In genomic region chr19:57688011-57688763, GRCh38 we compare ENCODE assay signal across 1 cellular context.
TF ChIP-seq lines count a peak whose summit lies in the region.

No MANE protein-coding gene starts in this region.

TF ChIP-seq in liver, 16 proteins besides CTCF, POLR2A, EP300 and RAD21 (continued from another document):
- TF ChIP-seq REST (IDR thresholded peaks at IDR 0.05) (no peak), HNF4A (conservative IDR thresholded peaks at IDR 0.05) (no peak), TAF1 (conservative IDR thresholded peaks at IDR 0.05) (no peak), FOXA1 (IDR thresholded peaks at IDR 0.05) (no peak), SP1 (IDR thresholded peaks at IDR 0.05) (no peak), RXRA (IDR thresholded peaks at IDR 0.05) (no peak), YY1 (IDR thresholded peaks at IDR 0.05) (no peak), JUND (IDR thresholded peaks at IDR 0.05) (no peak), ZBTB33 (IDR thresholded peaks at IDR 0.05) (no peak), HNF4G (IDR thresholded peaks at IDR 0.05) (no peak), NR2F2 (IDR thresholded peaks at IDR 0.05) (no peak), FOXA2 (IDR thresholded peaks at IDR 0.05) (no peak), EGR1 (IDR thresholded peaks at IDR 0.05; ENCODE audit: low read depth in 2 of 2) (no peak), ATF3 (IDR thresholded peaks at IDR 0.05) (no peak), MAX (IDR thresholded peaks at IDR 0.05) (no peak)
TF ChIP-seq in liver: peak in this region for 0.
